16 cellular contexts compared by ENCODE assay signal in genomic region chr11:17641792-17642350, GRCh38.
A peak's percentile ranks its signal among the peaks of the same experiment; 100 is the strongest.
DNase-seq lines count a peak whose midpoint lies in the region; ATAC-seq and TF ChIP-seq lines count a peak whose summit lies in the region.
"Had no signal": no experiment of that assay in that cellular context is flagged by ENCODE, and none has a peak within 500 bp of the region (broad histone marks: within the 10 kb centered on the region; RNA-seq: fewer than 3 reads in every experiment).

No MANE protein-coding gene starts in this region.

- H3K27me3 ChIP-seq in SK-N-SH (ENCODE audit: insufficient read depth): no peaks in the 10 kb centered on the region
- no peaks in the 10 kb centered on the region for H3K27me3 ChIP-seq in endodermal cell (ENCODE audit: control insufficient read depth, insufficient read depth, low read length, poor library complexity, severe bottlenecking)

- in situ Hi-C loops in GM13976 (cut with MboI; ENCODE audit: low sequenced_read_pairs, unreplicated experiment): no loop called here

- H3K36me3 ChIP-seq in SK-N-SH (replicated peaks in 1 of 2; ENCODE audit: control insufficient read depth in 1 of 2, insufficient read depth in 2 of 2, low read length in 1 of 2): no peaks in the 10 kb centered on the region
- no peaks in the 10 kb centered on the region for H3K36me3 ChIP-seq in endodermal cell (ENCODE audit: control insufficient read depth, insufficient read depth, low read length)

- CTCF ChIA-PET in SK-N-SH (lab: Yijun Ruan, JAX): no interaction called here

- TF ChIP-seq EP300 in SK-N-SH (IDR thresholded peaks at IDR 0.05; ENCODE audit: borderline replicate concordance in 1 of 2, low read depth in 1 of 2, low read length in 1 of 2): no peak

- POLR2A ChIA-PET in SK-N-SH (lab: Yijun Ruan, JAX): no interaction called here

- H3K4me3 ChIP-seq in SK-N-SH (ENCODE audit: low read depth in 2 of 2, low read length in 1 of 2) (no peak overlapping the region), endodermal cell (ENCODE audit: low read length) (no peak overlapping the region)
- H3K4me3 ChIP-seq: A549, K562 had no signal

- TF ChIP-seq RAD21 in SK-N-SH (IDR thresholded peaks at IDR 0.05; ENCODE audit: low read length): no peak

- H3K9ac ChIP-seq in SK-N-SH: no peak overlapping the region
- H3K9ac ChIP-seq in endodermal cell (ENCODE audit: extremely low read depth, low read length, poor library complexity, severe bottlenecking): no peak overlapping the region

- no peaks in the 10 kb centered on the region for H4K20me1 ChIP-seq in SK-N-SH (ENCODE audit: insufficient read depth)

- no peak overlapping the region for H3K4me2 ChIP-seq in SK-N-SH
- H3K4me2 ChIP-seq: A549 had no signal

- no peaks in the 10 kb centered on the region for H3K4me1 Mint-ChIP-seq in endodermal cell
- no peaks in the 10 kb centered on the region for H3K4me1 Mint-ChIP-seq in activated T-cell treated with anti-CD3 and anti-CD28 coated beads, Interleukin-2, amount 50 U/mL, for 24 hours (ENCODE audit: low read depth)
- H3K4me1 Mint-ChIP-seq: CD14-positive monocyte; CD4-positive, alpha-beta memory T cell had no signal

- H3K9me3 Mint-ChIP-seq in endodermal cell: no peaks in the 10 kb centered on the region
- H3K9me3 Mint-ChIP-seq in activated T-cell treated with anti-CD3 and anti-CD28 coated beads, Interleukin-2, amount 50 U/mL, for 24 hours: no peaks in the 10 kb centered on the region

- H3K27me3 Mint-ChIP-seq in endodermal cell (ENCODE audit: insufficient read depth): no peaks in the 10 kb centered on the region
- H3K27me3 Mint-ChIP-seq in activated T-cell treated with anti-CD3 and anti-CD28 coated beads, Interleukin-2, amount 50 U/mL, for 24 hours: peaks cover 2% of the 10 kb centered on the region

- no peak overlapping the region for H3K4me3 Mint-ChIP-seq in endodermal cell
- H3K4me3 Mint-ChIP-seq in activated T-cell treated with anti-CD3 and anti-CD28 coated beads, Interleukin-2, amount 50 U/mL, for 24 hours: no peak overlapping the region
- H3K4me3 Mint-ChIP-seq: CD14-positive monocyte; CD4-positive, alpha-beta memory T cell had no signal

- H3K36me3 Mint-ChIP-seq in endodermal cell (ENCODE audit: low read depth): no peaks in the 10 kb centered on the region
- no peaks in the 10 kb centered on the region for H3K36me3 Mint-ChIP-seq in activated T-cell treated with anti-CD3 and anti-CD28 coated beads, Interleukin-2, amount 50 U/mL, for 24 hours (ENCODE audit: low read depth)
- H3K36me3 Mint-ChIP-seq: CD14-positive monocyte; CD4-positive, alpha-beta memory T cell had no signal

- WGBS in SK-N-SH (ENCODE audit: low lambda C conversion rate): 66% methylated on average over 14 of the region's 17 CpGs
- WGBS in endodermal cell (ENCODE audit: insufficient coverage in 1 of 2, insufficient read length in 1 of 2), 2 experiments: 85 to 92% methylated on average over 5 to 17 of the region's 17 CpGs

- H3K9me3 ChIP-seq in SK-N-SH (no peaks in the 10 kb centered on the region), endodermal cell (ENCODE audit: control insufficient read depth, low read length) (no peaks in the 10 kb centered on the region)
- H3K9me3 ChIP-seq: A549 had no signal

- H3K9me2 ChIP-seq in SK-N-SH: no peaks in the 10 kb centered on the region

- no peak overlapping the region for H3K27ac Mint-ChIP-seq in endodermal cell
- no peak overlapping the region for H3K27ac Mint-ChIP-seq in activated T-cell treated with anti-CD3 and anti-CD28 coated beads, Interleukin-2, amount 50 U/mL, for 24 hours
- H3K27ac Mint-ChIP-seq: CD14-positive monocyte; CD4-positive, alpha-beta memory T cell had no signal

- TF ChIP-seq CTCF in SK-N-SH (IDR thresholded peaks at IDR 0.05): no peak
- no peak for TF ChIP-seq CTCF in GM13976 (IDR thresholded peaks at IDR 0.05; ENCODE audit: borderline replicate concordance, control extremely low read depth, extremely low read depth, insufficient read depth, missing control alignments)
- TF ChIP-seq CTCF in endodermal cell (conservative IDR thresholded peaks at IDR 0.05): no peak

- no peaks in the 10 kb centered on the region for H3K79me2 ChIP-seq in SK-N-SH (ENCODE audit: insufficient read depth)

- peak; percentile 20 for DNase-seq in SK-N-SH
- DNase-seq in GM13976 (ENCODE audit: low spot score): peak; percentile 18
- DNase-seq in endodermal cell: peak; percentile 39
- DNase-seq in HUDEP-2 (lab: John Stamatoyannopoulos, UW; ENCODE audit: unreplicated experiment in 76 of 76): no peak
- no peak for DNase-seq in activated T-cell treated with anti-CD3 and anti-CD28 coated beads, Interleukin-2, amount 50 U/mL, for 24 hours
- no peak for DNase-seq in T-helper 1 cell
- DNase-seq: AML-193; CD4-positive, alpha-beta memory T cell; HCEC 1CT; IMR-90 had no signal

- H3K27ac ChIP-seq in SK-N-SH (ENCODE audit: low read depth in 2 of 2, low read length in 1 of 2) (no peak overlapping the region), endodermal cell (ENCODE audit: low read depth, low read length) (no peak overlapping the region)
- H3K27ac ChIP-seq: 22Rv1, A549, HL-60 had no signal

- no peak overlapping the region for H2AFZ ChIP-seq in SK-N-SH (ENCODE audit: low read depth)

- H3K4me1 ChIP-seq in SK-N-SH (ENCODE audit: control insufficient read depth in 1 of 2, insufficient read depth in 2 of 2, low read depth in 1 of 2, low read length in 1 of 2) (no peaks in the 10 kb centered on the region; a peak in 1 of 4 replicates), endodermal cell (ENCODE audit: control insufficient read depth, insufficient read depth, low read length) (no peaks in the 10 kb centered on the region)
- H3K4me1 ChIP-seq: A549 had no signal

- no peaks in the 10 kb centered on the region for H3F3A ChIP-seq in SK-N-SH (replicated peaks; ENCODE audit: insufficient read depth)

- ATAC-seq in SK-N-SH treated with all-trans-retinoic acid at 6 μM for 48 hours: no peak
- ATAC-seq: A549, K562 had no signal

TF ChIP-seq in SK-N-SH, 30 proteins besides CTCF, POLR2A, EP300 and RAD21:
- TF ChIP-seq MEF2A (IDR thresholded peaks at IDR 0.05; ENCODE audit: borderline replicate concordance, low read depth): no peak

TF ChIP-seq in SK-N-SH treated with all-trans-retinoic acid at 6 μM for 48 hours, 23 proteins besides CTCF, POLR2A, EP300 and RAD21:
- TF ChIP-seq ESRRG (CRISPR knock-in tag; IDR thresholded peaks at IDR 0.05) (no peak), ZFP30 (CRISPR knock-in tag; IDR thresholded peaks at IDR 0.05) (no peak), ZC3H10 (CRISPR knock-in tag; IDR thresholded peaks at IDR 0.05) (no peak), PATZ1 (CRISPR knock-in tag; IDR thresholded peaks at IDR 0.05; ENCODE audit: borderline replicate concordance) (no peak), GLIS3 (CRISPR knock-in tag; IDR thresholded peaks at IDR 0.05) (no peak), CSDC2 (CRISPR knock-in tag; IDR thresholded peaks at IDR 0.05) (no peak)

Comparison
In these comparisons a context has a peak if more than half of its experiments do, and no peak if none do; other contexts are left out.
1. DNase-seq: peak in SK-N-SH (single experiment), GM13976 (single experiment) and endodermal cell (single experiment); none in HUDEP-2 (0 of 76), activated T-cell treated with anti-CD3 and anti-CD28 coated beads, Interleukin-2, amount 50 U/mL, for 24 hours (single experiment) and T-helper 1 cell (0 of 5).